ENCODE assay signal across 25 cellular contexts in the genomic region with DNA sequence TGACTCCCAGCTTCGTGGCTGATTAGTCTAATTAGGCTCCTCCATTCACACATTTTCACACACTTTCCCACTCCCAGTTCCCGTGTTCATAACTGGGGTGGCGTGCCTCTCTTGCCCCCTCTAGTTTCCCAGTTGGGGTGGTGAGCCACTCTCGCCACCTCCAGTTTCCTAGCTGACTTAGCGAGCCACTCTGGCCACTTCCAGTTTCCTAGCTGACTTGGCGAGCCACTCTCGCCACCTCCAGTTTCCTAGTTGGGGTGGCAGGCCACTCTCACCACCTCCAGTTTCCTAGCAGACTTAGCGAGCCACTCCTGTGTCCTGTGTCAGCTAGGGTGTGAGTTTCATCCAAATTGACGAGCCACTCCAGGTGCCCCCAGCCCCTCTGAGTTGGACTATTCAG.
"Had no signal": no experiment of that assay in that cellular context is flagged by ENCODE, and none has a peak within 500 bp of the region (broad histone marks: within the 10 kb centered on the region; RNA-seq: fewer than 3 reads in every experiment).

No MANE protein-coding gene starts in this region.

- H3K9me3 Mint-ChIP-seq: effector memory CD8-positive, alpha-beta T cell; memory B cell; nephron had no signal

- ATAC-seq: effector memory CD8-positive, alpha-beta T cell; naive thymus-derived CD4-positive, alpha-beta T cell; sciatic nerve had no signal

- H3K4me3 ChIP-seq: gastrocnemius medialis, lung, neural progenitor cell, prostate gland, right atrium auricular region, smooth muscle cell, stomach, thyroid gland had no signal

- H3K27ac Mint-ChIP-seq: effector memory CD8-positive, alpha-beta T cell; memory B cell; naive thymus-derived CD4-positive, alpha-beta T cell; nephron; neural progenitor cell had no signal

- H2AFZ ChIP-seq: neural progenitor cell had no signal

- H3K4me3 Mint-ChIP-seq: effector memory CD8-positive, alpha-beta T cell; memory B cell; naive thymus-derived CD4-positive, alpha-beta T cell; nephron; neural progenitor cell had no signal

- H3K27ac ChIP-seq: neural progenitor cell, right atrium auricular region, stomach, thyroid gland had no signal

- H3K4me2 ChIP-seq: neural progenitor cell, smooth muscle cell had no signal

- H3K9me3 ChIP-seq: gastrocnemius medialis, prostate gland, right atrium auricular region, stomach, thyroid gland had no signal

- H3K27me3 ChIP-seq: gastrocnemius medialis, right atrium auricular region, thyroid gland had no signal

- FAIRE-seq: keratinocyte, urothelium cell line had no signal

- H3K36me3 ChIP-seq: gastrocnemius medialis, neural progenitor cell, prostate gland, right atrium auricular region, stomach, thyroid gland had no signal

- DNase-seq: cortex of kidney; effector memory CD8-positive, alpha-beta T cell; foreskin fibroblast; gastrocnemius medialis; head of caudate nucleus; midbrain; naive thymus-derived CD4-positive, alpha-beta T cell; nucleus accumbens; stimulated activated CD4-positive, alpha-beta T cell treated with anti-CD3 and anti-CD28 coated beads, Interleukin-12 subunit alpha, Interleukin-12 subunit beta, amount 100 ng/mL, for 4 hours; stimulated activated CD4-positive, alpha-beta T cell treated with anti-CD3 and anti-CD28 coated beads, Interleukin-1b, Interleukin-23, amount 100 ng/mL, for 48 hours; stimulated activated CD4-positive, alpha-beta T cell treated with anti-CD3 and anti-CD28 coated beads, Interleukin-4, amount 100 ng/mL, for 1 hour; stimulated activated CD8-positive, alpha-beta memory T cell treated with anti-CD3 and anti-CD28 coated beads, Interleukin-4, amount 100 ng/mL, for 48 hours; stimulated activated naive CD4-positive, alpha-beta T cell treated with Interleukin-2 at 50 U/mL for 16 hours; stomach; thyroid gland had no signal

- H3K36me3 Mint-ChIP-seq: memory B cell had no signal

- H3K9ac ChIP-seq: neural progenitor cell had no signal
